Comparison of ENCODE assay signal across 26 cellular contexts in the genomic region with DNA sequence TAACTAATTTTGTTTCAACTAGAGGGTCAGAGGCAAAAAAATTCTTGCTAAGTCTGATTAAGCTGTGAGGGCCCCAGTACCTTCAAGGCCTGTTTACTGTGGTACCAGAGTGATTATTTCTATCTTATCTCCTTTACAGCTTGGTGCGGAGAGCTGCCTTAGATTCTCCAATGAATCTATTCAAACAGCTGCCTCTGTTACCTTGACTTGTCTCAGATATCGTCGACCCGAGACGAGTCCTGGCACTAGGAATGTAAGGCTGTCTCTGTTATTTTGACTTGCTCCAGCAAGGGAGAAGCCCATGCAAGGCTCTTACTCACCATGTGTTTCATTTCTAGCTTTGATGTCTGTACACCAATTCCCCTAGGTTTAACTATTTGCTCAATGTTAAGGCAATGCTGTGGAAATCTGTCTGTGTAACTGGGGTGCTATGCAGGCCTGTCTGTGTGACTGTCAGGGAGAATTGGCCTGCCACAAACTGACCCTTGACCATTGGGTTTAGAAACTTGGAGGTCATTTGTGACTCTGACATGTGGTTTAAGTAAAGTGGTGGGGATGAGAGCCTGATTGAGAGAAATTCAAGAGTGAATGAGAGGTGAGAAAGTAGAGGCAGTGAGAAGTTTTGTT.
"Had no signal": no experiment of that assay in that cellular context is flagged by ENCODE, and none has a peak within 500 bp of the region (broad histone marks: within the 10 kb centered on the region; RNA-seq: fewer than 3 reads in every experiment).

No MANE protein-coding gene starts in this region.

- H3K9me3 ChIP-seq: esophagus squamous epithelium, gastroesophageal sphincter, lower lobe of right lung, tibial artery had no signal

- H3K4me1 ChIP-seq: gastroesophageal sphincter, lower lobe of right lung, tibial artery had no signal

- H3K9me3 Mint-ChIP-seq: activated CD4-positive, alpha-beta memory T cell treated with anti-CD3 and anti-CD28 coated beads for 36 hours; activated naive CD4-positive, alpha-beta T cell treated with anti-CD3 and anti-CD28 coated beads for 36 hours; activated naive CD8-positive, alpha-beta T cell treated with anti-CD3 and anti-CD28 coated beads, Interleukin-2, amount 50 U/mL, for 24 hours; central memory CD8-positive, alpha-beta T cell; naive B cell; neural crest cell had no signal

- H3K27ac ChIP-seq: esophagus squamous epithelium, gastroesophageal sphincter, lower lobe of right lung, tibial artery had no signal

- H3K4me3 Mint-ChIP-seq: activated CD4-positive, alpha-beta memory T cell treated with anti-CD3 and anti-CD28 coated beads for 36 hours; activated naive CD4-positive, alpha-beta T cell treated with anti-CD3 and anti-CD28 coated beads for 36 hours; activated naive CD8-positive, alpha-beta T cell treated with anti-CD3 and anti-CD28 coated beads, Interleukin-2, amount 50 U/mL, for 24 hours; central memory CD8-positive, alpha-beta T cell; naive B cell; neural crest cell; T-helper 17 cell had no signal

- H3K27ac Mint-ChIP-seq: activated CD4-positive, alpha-beta memory T cell treated with anti-CD3 and anti-CD28 coated beads for 36 hours; activated naive CD4-positive, alpha-beta T cell treated with anti-CD3 and anti-CD28 coated beads for 36 hours; activated naive CD8-positive, alpha-beta T cell treated with anti-CD3 and anti-CD28 coated beads, Interleukin-2, amount 50 U/mL, for 24 hours; naive B cell; progenitor cell of endocrine pancreas had no signal

- H3K4me3 ChIP-seq: esophagus squamous epithelium, gastroesophageal sphincter, lower lobe of right lung, tibial artery had no signal

- DNase-seq: activated CD4-positive, alpha-beta memory T cell treated with anti-CD3 and anti-CD28 coated beads for 36 hours; activated CD4-positive, alpha-beta T cell treated with anti-CD3 and anti-CD28 coated beads for 48 hours; activated CD4-positive, CD25-positive, alpha-beta regulatory T cell; activated naive CD4-positive, alpha-beta T cell treated with anti-CD3 and anti-CD28 coated beads for 36 hours; activated naive CD8-positive, alpha-beta T cell treated with anti-CD3 and anti-CD28 coated beads, Interleukin-2, amount 50 U/mL, for 24 hours; activated T-cell treated with anti-CD3 and anti-CD28 coated beads, Interleukin-2, amount 50 U/mL, for 48 hours; aorta; effector memory CD4-positive, alpha-beta T cell; esophagus squamous epithelium; head of caudate nucleus; islet precursor cell; left cardiac atrium; lower lobe of right lung; naive B cell; occipital lobe; retina; stimulated activated CD4-positive, alpha-beta T cell treated with anti-CD3 and anti-CD28 coated beads, Interleukin-4, amount 100 ng/mL, for 24 hours; stimulated activated naive CD4-positive, alpha-beta T cell treated with Interleukin-2 at 50 U/mL for 16 hours; substantia nigra; SW 1271; T-helper 17 cell; tibial artery had no signal

- H3K4me1 Mint-ChIP-seq: activated naive CD8-positive, alpha-beta T cell treated with anti-CD3 and anti-CD28 coated beads, Interleukin-2, amount 50 U/mL, for 24 hours; central memory CD8-positive, alpha-beta T cell; neural crest cell; T-helper 17 cell had no signal

- H3K36me3 ChIP-seq: esophagus squamous epithelium, gastroesophageal sphincter, lower lobe of right lung, tibial artery had no signal

- H3K27me3 ChIP-seq: esophagus squamous epithelium, gastroesophageal sphincter, tibial artery had no signal

- H3K27me3 Mint-ChIP-seq: activated CD4-positive, alpha-beta memory T cell treated with anti-CD3 and anti-CD28 coated beads for 36 hours; activated naive CD8-positive, alpha-beta T cell treated with anti-CD3 and anti-CD28 coated beads, Interleukin-2, amount 50 U/mL, for 24 hours; progenitor cell of endocrine pancreas had no signal

- H3K36me3 Mint-ChIP-seq: activated CD4-positive, alpha-beta memory T cell treated with anti-CD3 and anti-CD28 coated beads for 36 hours; naive B cell had no signal

- ATAC-seq: activated naive CD8-positive, alpha-beta T cell treated with anti-CD3 and anti-CD28 coated beads, Interleukin-2, amount 50 U/mL, for 24 hours; gastroesophageal sphincter; lower lobe of right lung; T-helper 17 cell had no signal
